ENCODE assay signal across 9 cellular contexts in genomic region chr1:231357831-231358354, GRCh38. TPM values are rescaled to one million over a fixed set of nuclear protein-coding genes. Genes with fewer than 3 reads are reported as not detected.
DNase-seq lines count a peak whose midpoint lies in the region; ATAC-seq and TF ChIP-seq lines count a peak whose summit lies in the region.
"Had no signal": no experiment of that assay in that cellular context is flagged by ENCODE, and none has a peak within 500 bp of the region (broad histone marks: within the 10 kb centered on the region; RNA-seq: fewer than 3 reads in every experiment).

No MANE protein-coding gene starts in this region.

- peaks cover 7% of the 10 kb centered on the region for H3K4me1 Mint-ChIP-seq in activated naive CD4-positive, alpha-beta T cell treated with anti-CD3 and anti-CD28 coated beads, Interleukin-2, amount 10 ng/mL, durations not matched to agents 7 days and 5 days

- H3K9ac ChIP-seq in parathyroid adenoma = no peak overlapping the region
- H3K9ac ChIP-seq: BLaER1 had no signal

- H3K27ac ChIP-seq in HL-60 (replicated peaks) = no peak overlapping the region
- H3K27ac ChIP-seq in parathyroid adenoma = no peak overlapping the region
- H3K27ac ChIP-seq: BLaER1 had no signal

- no peaks in the 10 kb centered on the region for H3K9me3 ChIP-seq in parathyroid adenoma (ENCODE audit: control insufficient read depth, low read length)
- H3K9me3 ChIP-seq: BLaER1 had no signal

- H3K4me1 ChIP-seq in parathyroid adenoma = no peaks in the 10 kb centered on the region
- H3K4me1 ChIP-seq: BLaER1 had no signal

- no peak overlapping the region for H2AFZ ChIP-seq in parathyroid adenoma

- DNase-seq in NCI-H187 treated with DMSO at 0.1 percent for 48 hours (lab: John Stamatoyannopoulos, UW) = peak; percentile 2
- DNase-seq in NCI-H187 (lab: John Stamatoyannopoulos, UW) = no peak
- peak; percentile 61 to 62 for DNase-seq in HL-60 (ENCODE audit: low read depth in 1 of 2, low spot score in 1 of 2)
- DNase-seq in NCI-H82 (lab: John Stamatoyannopoulos, UW) = peak; percentile 83
- DNase-seq in activated naive CD4-positive, alpha-beta T cell treated with anti-CD3 and anti-CD28 coated beads, Interleukin-2, amount 10 ng/mL, durations not matched to agents 7 days and 5 days = peak; percentile 54
- peak; percentile 63 for DNase-seq in glomerular endothelial cell (ENCODE audit: extremely low read depth, low read depth, low spot score)

- no peaks in the 10 kb centered on the region for H3K36me3 ChIP-seq in parathyroid adenoma (ENCODE audit: control insufficient read depth, insufficient read depth, low read length)

- peaks cover 34% of the 10 kb centered on the region for H3K36me3 Mint-ChIP-seq in activated naive CD4-positive, alpha-beta T cell treated with anti-CD3 and anti-CD28 coated beads, Interleukin-2, amount 10 ng/mL, durations not matched to agents 7 days and 5 days

- H3K27me3 ChIP-seq in HL-60 (ENCODE audit: insufficient read depth, poor library complexity, severe bottlenecking) (no peaks in the 10 kb centered on the region), parathyroid adenoma (ENCODE audit: control insufficient read depth, insufficient read depth, low read length) (no peaks in the 10 kb centered on the region)
- H3K27me3 ChIP-seq: BLaER1 had no signal

- H3K4me3 ChIP-seq in HL-60 (replicated peaks; ENCODE audit: insufficient read depth, low read length) (no peak overlapping the region), parathyroid adenoma (ENCODE audit: low read depth, low read length) (no peak overlapping the region)
- H3K4me3 ChIP-seq: BLaER1 had no signal

- no peak overlapping the region for H3K4me2 ChIP-seq in parathyroid adenoma (ENCODE audit: low read length)
- H3K4me2 ChIP-seq: BLaER1 had no signal

- H3K4me3 Mint-ChIP-seq in activated naive CD4-positive, alpha-beta T cell treated with anti-CD3 and anti-CD28 coated beads, Interleukin-2, amount 10 ng/mL, durations not matched to agents 7 days and 5 days = no peak overlapping the region

- CTCF ChIA-PET in activated naive CD4-positive, alpha-beta T cell treated with anti-CD3 and anti-CD28 coated beads, Interleukin-2, amount 10 ng/mL, durations not matched to agents 7 days and 5 days (lab: Charles Lee) = interaction anchor here (0.6 to 2.5 kb wide), 18 partner anchors 9 to 248 kb away, joined by 3 to 9 read pairs (median 5); no protein-coding TSS in a partner anchor

- ATAC-seq in GM21381 (IDR thresholded peaks at IDR 0.05; ENCODE audit: unreplicated experiment) = peak; percentile 74

- TF ChIP-seq CTCF in HL-60 (IDR thresholded peaks at IDR 0.05; ENCODE audit: insufficient read depth, low read length) (peak; percentile 41), parathyroid adenoma (IDR thresholded peaks at IDR 0.05) (peak; percentile 63)

- H3K27me3 Mint-ChIP-seq in activated naive CD4-positive, alpha-beta T cell treated with anti-CD3 and anti-CD28 coated beads, Interleukin-2, amount 10 ng/mL, durations not matched to agents 7 days and 5 days = no peaks in the 10 kb centered on the region

- no peaks in the 10 kb centered on the region for H3K79me2 ChIP-seq in parathyroid adenoma

- no peaks in the 10 kb centered on the region for H3K9me3 Mint-ChIP-seq in activated naive CD4-positive, alpha-beta T cell treated with anti-CD3 and anti-CD28 coated beads, Interleukin-2, amount 10 ng/mL, durations not matched to agents 7 days and 5 days

- H3K27ac Mint-ChIP-seq in activated naive CD4-positive, alpha-beta T cell treated with anti-CD3 and anti-CD28 coated beads, Interleukin-2, amount 10 ng/mL, durations not matched to agents 7 days and 5 days = peak overlapping the region; percentile 12

RNA-seq across cellular contexts. Expression of gene SPRTN, which starts 19.8 kb away (rescaled TPM):
- total RNA-seq in glomerular endothelial cell = 22.9 and 24.9 TPM in 2 replicates

RNA-seq across cellular contexts. Expression of gene EXOC8, which starts 20.2 kb away (rescaled TPM):
- 11.9 and 15.8 TPM in 2 replicates for total RNA-seq in glomerular endothelial cell

Comparison
In these comparisons a context has a peak if more than half of its experiments do, and no peak if none do; other contexts are left out.
1. DNase-seq: peak in NCI-H187 treated with DMSO at 0.1 percent for 48 hours (single experiment), HL-60 (2 of 2), NCI-H82 (single experiment), activated naive CD4-positive, alpha-beta T cell treated with anti-CD3 and anti-CD28 coated beads, Interleukin-2, amount 10 ng/mL, durations not matched to agents 7 days and 5 days (single experiment) and glomerular endothelial cell (single experiment); none in NCI-H187 (0 of 2).